14 cellular contexts compared by ENCODE assay signal in genomic region chr16:67207857-67208524, GRCh38. TPM values are rescaled to one million over a fixed set of nuclear protein-coding genes. Genes with fewer than 3 reads are reported as not detected.
DNase-seq lines count a peak whose midpoint lies in the region; FAIRE-seq and TF ChIP-seq lines count a peak whose summit lies in the region.
"Had no signal": no experiment of that assay in that cellular context is flagged by ENCODE, and none has a peak within 500 bp of the region (broad histone marks: within the 10 kb centered on the region; RNA-seq: fewer than 3 reads in every experiment).

No MANE protein-coding gene starts in this region.

- peak overlapping the region; percentile 50; the same call in 1 of the 2 replicates for H2BK12ac ChIP-seq in H1 (ENCODE audit: low read depth, low read length)
- H2BK12ac ChIP-seq in trophoblast cell (ENCODE audit: low read length) = no peak overlapping the region

- H4K20me1 ChIP-seq in H1 (replicated peaks in 1 of 2; ENCODE audit: control insufficient read depth in 1 of 2, insufficient read depth in 2 of 2, low read length in 2 of 2) = no peaks in the 10 kb centered on the region

- no peak overlapping the region for H2BK15ac ChIP-seq in H1 (ENCODE audit: low read length)

- H3K9ac ChIP-seq in H1 (replicated peaks in 1 of 4; ENCODE audit: extremely low read depth in 1 of 4, low read depth in 3 of 4, low read length in 3 of 4) = no peak overlapping the region
- H3K9ac ChIP-seq in trophoblast cell (ENCODE audit: low read length) = no peak overlapping the region

- peak overlapping the region; percentile 71; the same call in 1 of the 2 replicates for H3K18ac ChIP-seq in H1 (ENCODE audit: extremely low read depth, low read length)
- H3K18ac ChIP-seq in trophoblast cell (ENCODE audit: low read length) = no peak overlapping the region

- H3K4me3 ChIP-seq in H1 (ENCODE audit: extremely low read depth in 1 of 4, insufficient read depth in 2 of 4, low read depth in 3 of 4, low read length in 4 of 4) = no peak overlapping the region
- H3K4me3 ChIP-seq in trophoblast cell (ENCODE audit: low read depth, low read length) = no peak overlapping the region
- H3K4me3 ChIP-seq: right atrium auricular region, SJSA1 had no signal

- no peak for TF ChIP-seq RAD21 in H1 (IDR thresholded peaks at IDR 0.05 in 1 of 2, conservative IDR thresholded peaks at IDR 0.05 in 1 of 2; ENCODE audit: low read depth in 2 of 2, low read length in 2 of 2)

- no peaks in the 10 kb centered on the region for H3K79me2 ChIP-seq in H1 (ENCODE audit: control insufficient read depth in 1 of 2, insufficient read depth in 2 of 2, low read length in 2 of 2)
- H3K79me2 ChIP-seq in trophoblast cell (ENCODE audit: control insufficient read depth, insufficient read depth, low read length, poor library complexity) = no peaks in the 10 kb centered on the region

- H3K36me3 ChIP-seq in H1 (ENCODE audit: control insufficient read depth in 2 of 4, insufficient read depth in 4 of 4, low read length in 3 of 4) (peaks cover 0 to 3% (median 0%) of the 10 kb centered on the region in 4 experiments; a peak in 2 of 8 replicates), trophoblast cell (ENCODE audit: control insufficient read depth in 1 of 2, insufficient read depth in 2 of 2, low read length in 2 of 2) (peaks cover 11 to 14% of the 10 kb centered on the region in 2 experiments)
- H3K36me3 ChIP-seq: right atrium auricular region had no signal

- H3K27me3 ChIP-seq in H1 (replicated peaks in 1 of 4; ENCODE audit: control insufficient read depth in 3 of 4, extremely low read depth in 1 of 4, insufficient read depth in 3 of 4, low read length in 3 of 4) = peaks cover 0 to 6% (median 4%) of the 10 kb centered on the region in 4 experiments; a peak in 4 of 7 replicates
- no peaks in the 10 kb centered on the region for H3K27me3 ChIP-seq in trophoblast cell (ENCODE audit: insufficient read depth, low read length)
- H3K27me3 ChIP-seq: right atrium auricular region, SJSA1 had no signal

- CTCF ChIA-PET in H1 (lab: Charles Lee; ENCODE audit: partially characterized antibody) = interaction anchor here (1.0 to 8.9 kb wide), 8 partner anchors 12 to 210 kb away, joined by 3 to 111 read pairs (median 5); partner anchors contain the start of genes E2F4, ELMO3 and TMEM208

- H3K79me1 ChIP-seq in H1 (ENCODE audit: low read depth, low read length) (no peaks in the 10 kb centered on the region), trophoblast cell (ENCODE audit: low read length) (peaks cover 9% of the 10 kb centered on the region)

- H2BK20ac ChIP-seq in H1 (ENCODE audit: low read length) = no peak overlapping the region

- POLR2A ChIA-PET in H1 (lab: Charles Lee; ENCODE audit: partially characterized antibody) = interaction anchor here (1.0 to 4.3 kb wide), 6 partner anchors 8 to 209 kb away, joined by 3 to 20 read pairs (median 3); partner anchors contain the start of gene TMEM208

- in situ Hi-C loops in G401 (cut with HindIII; ENCODE audit: low sequenced_read_pairs) = no loop called here

- FAIRE-seq in GM12892 (lab: Jason Lieb, UNC) (no peak), H1 (lab: Jason Lieb, UNC) (no peak)
- FAIRE-seq: GM18507 had no signal

- no peak overlapping the region for H3K4me2 ChIP-seq in H1 (ENCODE audit: insufficient read depth in 1 of 2, low read depth in 2 of 2, low read length in 2 of 2)
- H3K4me2 ChIP-seq in trophoblast cell (ENCODE audit: low read length) = no peak overlapping the region

- H3K9me3 ChIP-seq in H1 (ENCODE audit: insufficient read depth in 2 of 2, low read depth in 1 of 2, low read length in 1 of 2) (no peaks in the 10 kb centered on the region), trophoblast cell (ENCODE audit: insufficient read depth, low read depth, low read length) (peaks cover 5% of the 10 kb centered on the region)
- H3K9me3 ChIP-seq: right atrium auricular region, SJSA1 had no signal

- TF ChIP-seq POLR2A in GM12892 (IDR thresholded peaks at IDR 0.05; ENCODE audit: low read depth, low read length) = peak; percentile 28
- peak in 1 of 2 experiments; percentile 19; a peak in 1 of 3 replicates for TF ChIP-seq POLR2A in H1 (IDR thresholded peaks at IDR 0.05; ENCODE audit: control extremely low read depth in 1 of 2, low read depth in 2 of 2, low read length in 2 of 2)

- no peak overlapping the region for H3K23ac ChIP-seq in H1 (ENCODE audit: insufficient read length)
- no peak overlapping the region for H3K23ac ChIP-seq in trophoblast cell (ENCODE audit: low read length)

- TF ChIP-seq CTCF in H1 (IDR thresholded peaks at IDR 0.05; ENCODE audit: control extremely low read depth in 1 of 3, insufficient read depth in 1 of 3, low read depth in 1 of 3, low read length in 3 of 3) = no peak

- H3K4ac ChIP-seq in H1 (replicated peaks; ENCODE audit: insufficient read length, low read depth, low read length) (no peak overlapping the region), trophoblast cell (ENCODE audit: low read depth, low read length) (no peak overlapping the region)

- DNase-seq in GM12892 (ENCODE audit: insufficient read length) = no peak
- DNase-seq in NCI-H460 (ENCODE audit: extremely low read depth, low read depth) = peak; percentile 47
- DNase-seq in H1 (ENCODE audit: low read depth in 1 of 2, low spot score in 2 of 2) = no peak
- peak; percentile 98 for DNase-seq in trophoblast cell
- no peak for DNase-seq in amniotic stem cell (lab: John Stamatoyannopoulos, UW)
- DNase-seq in hypothalamus (lab: John Stamatoyannopoulos, UW) = no peak
- no peak for DNase-seq in G401 (ENCODE audit: low spot score)
- DNase-seq in NCI-H748 (lab: John Stamatoyannopoulos, UW; ENCODE audit: unreplicated experiment) = no peak
- DNase-seq: activated T-cell treated with anti-CD3 and anti-CD28 coated beads, Interleukin-2, amount 50 U/mL, for 4 hours; NCI-H1092 treated with DMSO at 0.1 percent for 48 hours; NCI-H446 treated with DMSO at 0.1 percent for 48 hours had no signal

- no peaks in the 10 kb centered on the region for H3K23me2 ChIP-seq in H1 (ENCODE audit: low read depth, low read length)

- no peak overlapping the region for H3K56ac ChIP-seq in H1 (replicated peaks; ENCODE audit: insufficient read length, low read depth, low read length)

- H4K12ac ChIP-seq in trophoblast cell (ENCODE audit: low read depth, low read length) = no peak overlapping the region

- H3K27ac ChIP-seq in H1 (ENCODE audit: low read depth, low read length) (no peak overlapping the region), trophoblast cell (ENCODE audit: low read depth, low read length) (peak overlapping the region; percentile 0)
- H3K27ac ChIP-seq: right atrium auricular region, SJSA1 had no signal

- H2BK5ac ChIP-seq in H1 (ENCODE audit: low read depth, low read length) (peak overlapping the region; percentile 60), trophoblast cell (ENCODE audit: low read depth, low read length, poor library complexity) (no peak overlapping the region)

- no peak overlapping the region for H4K5ac ChIP-seq in H1 (ENCODE audit: insufficient read length, low read depth, low read length)

- H2AK5ac ChIP-seq in H1 (ENCODE audit: low read depth, low read length) (no peak overlapping the region), trophoblast cell (ENCODE audit: low read length) (no peak overlapping the region)

- H3K14ac ChIP-seq in H1 (ENCODE audit: insufficient read length) (no peak overlapping the region), trophoblast cell (ENCODE audit: low read length) (no peak overlapping the region)

- H3K4me1 ChIP-seq in H1 (replicated peaks in 1 of 4; ENCODE audit: control insufficient read depth in 3 of 4, insufficient read depth in 4 of 4, low read length in 3 of 4) (peaks cover 0 to 10% (median 1%) of the 10 kb centered on the region in 4 experiments; a peak in 2 of 7 replicates), trophoblast cell (ENCODE audit: control insufficient read depth in 1 of 2, insufficient read depth in 2 of 2, low read length in 2 of 2) (peaks cover 23 to 28% of the 10 kb centered on the region in 2 experiments)
- H3K4me1 ChIP-seq: right atrium auricular region had no signal

- no peak overlapping the region for H2BK120ac ChIP-seq in H1 (replicated peaks; ENCODE audit: low read depth, low read length)
- H2BK120ac ChIP-seq in trophoblast cell (ENCODE audit: insufficient read depth, low read length, poor library complexity) = no peak overlapping the region

- H2AFZ ChIP-seq in H1 (ENCODE audit: low read length) (no peak overlapping the region), trophoblast cell (ENCODE audit: insufficient read depth, low read length, poor library complexity) (no peak overlapping the region)

- H4K91ac ChIP-seq in H1 (replicated peaks; ENCODE audit: insufficient read length, low read length) (peak overlapping the region; percentile 49), trophoblast cell (ENCODE audit: low read depth, low read length) (no peak overlapping the region)

- H4K8ac ChIP-seq in H1 (ENCODE audit: extremely low read depth, insufficient read depth, low read length) (no peak overlapping the region), trophoblast cell (ENCODE audit: low read depth, low read length) (no peak overlapping the region)

- no peak for TF ChIP-seq EP300 in H1 (IDR thresholded peaks at IDR 0.05; ENCODE audit: borderline replicate concordance in 1 of 2, low read depth in 2 of 2, low read length in 2 of 2)

- 88% methylated on average over 10 of the region's 10 CpGs; no CpG with 5 or more reads in 1 of the 2 experiments for WGBS in H1 (ENCODE audit: extremely low coverage in 1 of 2, insufficient coverage in 1 of 2, insufficient read length in 1 of 2, insufficient replicate concordance in 2 of 2, low coverage in 1 of 2, low lambda C conversion rate in 2 of 2, missing lambda C conversion rate in 1 of 2), 2 experiments
- WGBS in trophoblast cell (ENCODE audit: extremely low coverage, insufficient coverage, insufficient read length) = no CpG with 5 or more reads among the region's 10 CpGs

RNA-seq across cellular contexts. Expression of gene ELMO3, which starts 9.1 kb away (rescaled TPM):
- polyA plus RNA-seq in GM12892 (2012; ENCODE audit: missing spikeins) = 1.2 TPM
- 1.1 and 1.5 TPM in 2 replicates for total RNA-seq in NCI-H460 (2014; rRNA removed; shearing (Covaris generic))
- polyA plus RNA-seq in NCI-H460 (2014; cell fraction: nucleus; rRNA removed) = 18.1 and 19.3 TPM in 2 replicates
- 9.2 and 9.6 TPM in 2 replicates for total RNA-seq in H1 (2021; fragmentation: NEBNext Ultra II Directional; extraction: Animal tissue kit (Norgen Biotek cat#: 25700))
- polyA plus RNA-seq in H1 (2011; rRNA removed) = 10.9 and 14.4 TPM in 2 replicates
- polyA plus RNA-seq in H1 (2011; cell fraction: cytosol; rRNA removed) = 15.4 TPM
- 40.6 TPM for polyA plus RNA-seq in H1 (2011; cell fraction: nucleus; rRNA removed)
- 6.7 to 11.8 TPM (median 10.8 TPM) in 4 replicates for polyA plus RNA-seq in H1 (2012, experiment 1 of 2)
- 9.1 TPM for polyA plus RNA-seq in H1 (2012, experiment 2 of 2)
- polyA plus RNA-seq in H1 (2013, experiment 1 of 2) = 5.2 TPM
- 5.0 TPM for polyA plus RNA-seq in H1 (2013, experiment 2 of 2)
- 4.5 and 7.0 TPM in 2 replicates for polyA minus RNA-seq in H1 (2011; rRNA and poly(A)+ RNA removed)
- polyA minus RNA-seq in H1 (2011; cell fraction: cytosol; rRNA and poly(A)+ RNA removed) = 5.1 TPM
- polyA minus RNA-seq in H1 (2011; cell fraction: nucleus; rRNA and poly(A)+ RNA removed) = 6.0 TPM
- 2.8 and 3.1 TPM in 2 replicates for polyA plus RNA-seq in trophoblast cell (2013)
- 0.61 and 1.0 TPM in 2 replicates for total RNA-seq in G401 (2014; rRNA removed; shearing (Covaris generic))

RNA-seq across cellular contexts. Expression of gene E2F4, which starts 16.0 kb away (rescaled TPM):
- 56.2 TPM for polyA plus RNA-seq in GM12892 (2012; ENCODE audit: missing spikeins)
- 122 TPM in 2 replicates for total RNA-seq in NCI-H460 (2014; rRNA removed; shearing (Covaris generic))
- polyA plus RNA-seq in NCI-H460 (2014; cell fraction: nucleus; rRNA removed) = 486 and 555 TPM in 2 replicates
- total RNA-seq in H1 (2021; fragmentation: NEBNext Ultra II Directional; extraction: Animal tissue kit (Norgen Biotek cat#: 25700)) = 78.0 and 79.9 TPM in 2 replicates
- polyA plus RNA-seq in H1 (2011; rRNA removed) = 157 and 194 TPM in 2 replicates
- polyA plus RNA-seq in H1 (2011; cell fraction: cytosol; rRNA removed) = 134 TPM
- polyA plus RNA-seq in H1 (2011; cell fraction: nucleus; rRNA removed) = 285 TPM
- 78.1 to 93.8 TPM (median 86.1 TPM) in 4 replicates for polyA plus RNA-seq in H1 (2012, experiment 1 of 2)
- polyA plus RNA-seq in H1 (2012, experiment 2 of 2) = 88.7 TPM
- polyA plus RNA-seq in H1 (2013, experiment 1 of 2) = 55.2 TPM
- 51.2 TPM for polyA plus RNA-seq in H1 (2013, experiment 2 of 2)
- 87.0 and 93.0 TPM in 2 replicates for polyA minus RNA-seq in H1 (2011; rRNA and poly(A)+ RNA removed)
- 54.8 TPM for polyA minus RNA-seq in H1 (2011; cell fraction: cytosol; rRNA and poly(A)+ RNA removed)
- polyA minus RNA-seq in H1 (2011; cell fraction: nucleus; rRNA and poly(A)+ RNA removed) = 74.9 TPM
- 33.7 and 35.5 TPM in 2 replicates for polyA plus RNA-seq in trophoblast cell (2013)
- total RNA-seq in G401 (2014; rRNA removed; shearing (Covaris generic)) = 95.3 and 123 TPM in 2 replicates

RNA-seq across cellular contexts. Expression of gene EXOC3L1, which starts 18.1 kb away (rescaled TPM):
- polyA plus RNA-seq in GM12892 (2012; ENCODE audit: missing spikeins) = not detected
- not detected in 2 replicates for total RNA-seq in NCI-H460 (2014; rRNA removed; shearing (Covaris generic))
- polyA plus RNA-seq in NCI-H460 (2014; cell fraction: nucleus; rRNA removed) = 2.5 TPM in 1 of 2 replicates, not detected in the other
- total RNA-seq in H1 (2021; fragmentation: NEBNext Ultra II Directional; extraction: Animal tissue kit (Norgen Biotek cat#: 25700)) = 1.3 and 1.7 TPM in 2 replicates
- polyA plus RNA-seq in H1 (2011; rRNA removed) = 1.3 and 2.1 TPM in 2 replicates
- 1.6 TPM for polyA plus RNA-seq in H1 (2011; cell fraction: cytosol; rRNA removed)
- polyA plus RNA-seq in H1 (2011; cell fraction: nucleus; rRNA removed) = 6.4 TPM
- 0.72 to 2.2 TPM (median 1.3 TPM) in 4 replicates for polyA plus RNA-seq in H1 (2012, experiment 1 of 2)
- 0.81 TPM for polyA plus RNA-seq in H1 (2012, experiment 2 of 2)
- polyA plus RNA-seq in H1 (2013, experiment 1 of 2) = 0.59 TPM
- 0.57 TPM for polyA plus RNA-seq in H1 (2013, experiment 2 of 2)
- 0.44 TPM in 2 replicates for polyA minus RNA-seq in H1 (2011; rRNA and poly(A)+ RNA removed)
- polyA minus RNA-seq in H1 (2011; cell fraction: cytosol; rRNA and poly(A)+ RNA removed) = not detected
- 1.6 TPM for polyA minus RNA-seq in H1 (2011; cell fraction: nucleus; rRNA and poly(A)+ RNA removed)
- 0.21 and 0.33 TPM in 2 replicates for polyA plus RNA-seq in trophoblast cell (2013)
- total RNA-seq in G401 (2014; rRNA removed; shearing (Covaris generic)) = 0.24 and 0.25 TPM in 2 replicates
- total RNA-seq: activated T-cell treated with anti-CD3 and anti-CD28 coated beads, Interleukin-2, amount 50 U/mL, for 4 hours; SJSA1 had no signal

RNA-seq across cellular contexts. Expression of gene TMEM208, which starts 18.9 kb away (rescaled TPM):
- 34.9 TPM for polyA plus RNA-seq in GM12892 (2012; ENCODE audit: missing spikeins)
- total RNA-seq in NCI-H460 (2014; rRNA removed; shearing (Covaris generic)) = 37.7 and 46.9 TPM in 2 replicates
- polyA plus RNA-seq in NCI-H460 (2014; cell fraction: nucleus; rRNA removed) = 71.9 and 74.8 TPM in 2 replicates
- total RNA-seq in H1 (2021; fragmentation: NEBNext Ultra II Directional; extraction: Animal tissue kit (Norgen Biotek cat#: 25700)) = 37.7 and 37.9 TPM in 2 replicates
- 93.9 and 100.0 TPM in 2 replicates for polyA plus RNA-seq in H1 (2011; rRNA removed)
- 76.6 TPM for polyA plus RNA-seq in H1 (2011; cell fraction: cytosol; rRNA removed)
- 66.5 TPM for polyA plus RNA-seq in H1 (2011; cell fraction: nucleus; rRNA removed)
- 42.9 to 57.2 TPM (median 49.6 TPM) in 4 replicates for polyA plus RNA-seq in H1 (2012, experiment 1 of 2)
- polyA plus RNA-seq in H1 (2012, experiment 2 of 2) = 71.1 TPM
- polyA plus RNA-seq in H1 (2013, experiment 1 of 2) = 48.0 TPM
- 59.4 TPM for polyA plus RNA-seq in H1 (2013, experiment 2 of 2)
- polyA minus RNA-seq in H1 (2011; rRNA and poly(A)+ RNA removed) = 43.1 and 48.2 TPM in 2 replicates
- polyA minus RNA-seq in H1 (2011; cell fraction: cytosol; rRNA and poly(A)+ RNA removed) = 20.2 TPM
- polyA minus RNA-seq in H1 (2011; cell fraction: nucleus; rRNA and poly(A)+ RNA removed) = 38.5 TPM
- polyA plus RNA-seq in trophoblast cell (2013) = 44.5 and 47.1 TPM in 2 replicates
- 64.4 and 90.0 TPM in 2 replicates for total RNA-seq in G401 (2014; rRNA removed; shearing (Covaris generic))

RNA-seq across cellular contexts. Expression of gene MATCAP1, which starts 24.2 kb away (rescaled TPM):
- 25.5 TPM for polyA plus RNA-seq in GM12892 (2012; ENCODE audit: missing spikeins)
- 9.6 and 10.8 TPM in 2 replicates for total RNA-seq in NCI-H460 (2014; rRNA removed; shearing (Covaris generic))
- 234 and 252 TPM in 2 replicates for polyA plus RNA-seq in NCI-H460 (2014; cell fraction: nucleus; rRNA removed)
- total RNA-seq in H1 (2021; fragmentation: NEBNext Ultra II Directional; extraction: Animal tissue kit (Norgen Biotek cat#: 25700)) = 22.9 and 23.1 TPM in 2 replicates
- 27.5 and 38.0 TPM in 2 replicates for polyA plus RNA-seq in H1 (2011; rRNA removed)
- 36.8 TPM for polyA plus RNA-seq in H1 (2011; cell fraction: cytosol; rRNA removed)
- polyA plus RNA-seq in H1 (2011; cell fraction: nucleus; rRNA removed) = 218 TPM
- 23.0 to 37.9 TPM (median 32.2 TPM) in 4 replicates for polyA plus RNA-seq in H1 (2012, experiment 1 of 2)
- 11.4 TPM for polyA plus RNA-seq in H1 (2012, experiment 2 of 2)
- 13.5 TPM for polyA plus RNA-seq in H1 (2013, experiment 1 of 2)
- 13.1 TPM for polyA plus RNA-seq in H1 (2013, experiment 2 of 2)
- 11.5 and 14.2 TPM in 2 replicates for polyA minus RNA-seq in H1 (2011; rRNA and poly(A)+ RNA removed)
- polyA minus RNA-seq in H1 (2011; cell fraction: cytosol; rRNA and poly(A)+ RNA removed) = 9.8 TPM
- polyA minus RNA-seq in H1 (2011; cell fraction: nucleus; rRNA and poly(A)+ RNA removed) = 36.5 TPM
- 14.8 and 15.3 TPM in 2 replicates for polyA plus RNA-seq in trophoblast cell (2013)
- total RNA-seq in G401 (2014; rRNA removed; shearing (Covaris generic)) = 19.1 and 33.4 TPM in 2 replicates

Comparison
In these comparisons a context has a peak if more than half of its experiments do, and no peak if none do; other contexts are left out.
1. DNase-seq: peak in NCI-H460 (single experiment) and trophoblast cell (2 of 2); none in GM12892 (single experiment), H1 (0 of 2), amniotic stem cell (single experiment), hypothalamus (0 of 51), G401 (single experiment) and NCI-H748 (single experiment).